Comparison of ENCODE assay signal across 1 cellular context in the genomic region with DNA sequence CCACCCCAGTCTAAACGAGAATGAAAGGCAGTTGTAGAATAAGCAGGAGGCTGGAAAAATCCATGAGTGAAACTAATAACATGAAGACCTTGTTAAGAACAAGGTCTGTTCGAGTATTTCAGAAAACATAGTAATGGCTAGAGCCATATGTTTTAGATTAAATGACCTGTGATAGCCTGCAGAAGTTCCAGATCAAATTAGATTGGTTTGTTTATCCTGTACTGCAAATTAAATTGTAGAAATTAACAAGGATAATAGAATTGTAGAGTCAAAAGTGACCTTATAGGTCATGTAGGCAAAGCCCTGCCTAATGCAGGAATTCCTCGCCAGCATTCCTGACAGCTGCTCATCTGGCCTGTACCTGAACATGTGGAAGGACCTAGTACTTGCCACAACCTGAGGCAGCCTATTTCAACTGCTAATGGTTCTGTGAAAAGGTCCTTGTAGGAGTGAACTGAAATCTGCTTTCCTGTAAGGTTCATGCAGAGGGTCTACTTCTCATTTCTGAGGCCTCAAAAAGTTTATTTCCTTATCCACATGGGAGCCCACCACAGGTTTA.
TF ChIP-seq lines count a peak whose summit lies in the region.

No MANE protein-coding gene starts in this region.

TF ChIP-seq in SK-N-SH treated with all-trans-retinoic acid at 6 μM for 48 hours, 23 proteins besides CTCF, POLR2A, EP300 and RAD21 (continued from another document):
- TF ChIP-seq, protein P1, sequence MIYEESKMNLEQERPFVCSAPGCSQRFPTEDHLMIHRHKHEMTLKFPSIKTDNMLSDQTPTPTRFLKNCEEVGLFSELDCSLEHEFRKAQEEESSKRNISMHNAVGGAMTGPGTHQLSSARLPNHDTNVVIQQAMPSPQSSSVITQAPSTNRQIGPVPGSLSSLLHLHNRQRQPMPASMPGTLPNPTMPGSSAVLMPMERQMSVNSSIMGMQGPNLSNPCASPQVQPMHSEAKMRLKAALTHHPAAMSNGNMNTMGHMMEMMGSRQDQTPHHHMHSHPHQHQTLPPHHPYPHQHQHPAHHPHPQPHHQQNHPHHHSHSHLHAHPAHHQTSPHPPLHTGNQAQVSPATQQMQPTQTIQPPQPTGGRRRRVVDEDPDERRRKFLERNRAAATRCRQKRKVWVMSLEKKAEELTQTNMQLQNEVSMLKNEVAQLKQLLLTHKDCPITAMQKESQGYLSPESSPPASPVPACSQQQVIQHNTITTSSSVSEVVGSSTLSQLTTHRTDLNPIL (CRISPR knock-in tag; IDR thresholded peaks at IDR 0.05; ENCODE audit: low read depth): 0 out of 2 replicates have a peak, but pooled peaks have one; percentile 30
- TF ChIP-seq, protein P2, sequence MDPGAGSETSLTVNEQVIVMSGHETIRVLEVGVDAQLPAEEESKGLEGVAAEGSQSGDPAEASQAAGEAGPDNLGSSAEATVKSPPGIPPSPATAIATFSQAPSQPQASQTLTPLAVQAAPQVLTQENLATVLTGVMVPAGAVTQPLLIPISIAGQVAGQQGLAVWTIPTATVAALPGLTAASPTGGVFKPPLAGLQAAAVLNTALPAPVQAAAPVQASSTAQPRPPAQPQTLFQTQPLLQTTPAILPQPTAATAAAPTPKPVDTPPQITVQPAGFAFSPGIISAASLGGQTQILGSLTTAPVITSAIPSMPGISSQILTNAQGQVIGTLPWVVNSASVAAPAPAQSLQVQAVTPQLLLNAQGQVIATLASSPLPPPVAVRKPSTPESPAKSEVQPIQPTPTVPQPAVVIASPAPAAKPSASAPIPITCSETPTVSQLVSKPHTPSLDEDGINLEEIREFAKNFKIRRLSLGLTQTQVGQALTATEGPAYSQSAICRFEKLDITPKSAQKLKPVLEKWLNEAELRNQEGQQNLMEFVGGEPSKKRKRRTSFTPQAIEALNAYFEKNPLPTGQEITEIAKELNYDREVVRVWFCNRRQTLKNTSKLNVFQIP (CRISPR knock-in tag; IDR thresholded peaks at IDR 0.05; ENCODE audit: borderline replicate concordance, low read depth): no peak; the same call in 1 of the 2 replicates
- TF ChIP-seq ZC3H10 (CRISPR knock-in tag; IDR thresholded peaks at IDR 0.05): no peak
- TF ChIP-seq, protein P3, sequence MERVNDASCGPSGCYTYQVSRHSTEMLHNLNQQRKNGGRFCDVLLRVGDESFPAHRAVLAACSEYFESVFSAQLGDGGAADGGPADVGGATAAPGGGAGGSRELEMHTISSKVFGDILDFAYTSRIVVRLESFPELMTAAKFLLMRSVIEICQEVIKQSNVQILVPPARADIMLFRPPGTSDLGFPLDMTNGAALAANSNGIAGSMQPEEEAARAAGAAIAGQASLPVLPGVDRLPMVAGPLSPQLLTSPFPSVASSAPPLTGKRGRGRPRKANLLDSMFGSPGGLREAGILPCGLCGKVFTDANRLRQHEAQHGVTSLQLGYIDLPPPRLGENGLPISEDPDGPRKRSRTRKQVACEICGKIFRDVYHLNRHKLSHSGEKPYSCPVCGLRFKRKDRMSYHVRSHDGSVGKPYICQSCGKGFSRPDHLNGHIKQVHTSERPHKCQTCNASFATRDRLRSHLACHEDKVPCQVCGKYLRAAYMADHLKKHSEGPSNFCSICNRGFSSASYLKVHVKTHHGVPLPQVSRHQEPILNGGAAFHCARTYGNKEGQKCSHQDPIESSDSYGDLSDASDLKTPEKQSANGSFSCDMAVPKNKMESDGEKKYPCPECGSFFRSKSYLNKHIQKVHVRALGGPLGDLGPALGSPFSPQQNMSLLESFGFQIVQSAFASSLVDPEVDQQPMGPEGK (CRISPR knock-in tag; IDR thresholded peaks at IDR 0.05; ENCODE audit: borderline replicate concordance): no peak
- peak; percentile 82 for TF ChIP-seq SNAI2 (CRISPR knock-in tag; IDR thresholded peaks at IDR 0.05)
- TF ChIP-seq ZFP30 (CRISPR knock-in tag; IDR thresholded peaks at IDR 0.05): 0 out of 2 replicates have a peak, but pooled peaks have one; percentile 25
- 0 out of 2 replicates have a peak, but pooled peaks have one; percentile 40 for TF ChIP-seq GLIS3 (CRISPR knock-in tag; IDR thresholded peaks at IDR 0.05)
- peak; percentile 48; the same call in 1 of the 2 replicates for TF ChIP-seq ZNF70 (CRISPR knock-in tag; IDR thresholded peaks at IDR 0.05)
- no peak for TF ChIP-seq RARB (CRISPR knock-in tag; IDR thresholded peaks at IDR 0.05)
- 0 out of 2 replicates have a peak, but pooled peaks have one; percentile 35 for TF ChIP-seq BACH2 (CRISPR knock-in tag; IDR thresholded peaks at IDR 0.05; ENCODE audit: borderline replicate concordance)
- no peak for TF ChIP-seq CSDC2 (CRISPR knock-in tag; IDR thresholded peaks at IDR 0.05)
- TF ChIP-seq ISL1 (CRISPR knock-in tag; IDR thresholded peaks at IDR 0.05): peak; percentile 86
- TF ChIP-seq ZNF565 (CRISPR knock-in tag; conservative IDR thresholded peaks at IDR 0.05; ENCODE audit: low read depth): 0 out of 2 replicates have a peak, but pooled peaks have one; percentile 33
- no peak for TF ChIP-seq TOX (CRISPR knock-in tag; IDR thresholded peaks at IDR 0.05; ENCODE audit: borderline replicate concordance)
